1 cellular context compared by ENCODE assay signal in genomic region chr11:117197516-117198456, GRCh38.
TF ChIP-seq lines count a peak whose summit lies in the region.

No MANE protein-coding gene starts in this region.

TF ChIP-seq in H1, 55 proteins besides CTCF, POLR2A, EP300 and RAD21:
- no peak for TF ChIP-seq GABPA (IDR thresholded peaks at IDR 0.05; ENCODE audit: borderline replicate concordance, insufficient read depth, low read length)
- TF ChIP-seq NANOG (IDR thresholded peaks at IDR 0.05; ENCODE audit: insufficient read depth, low read depth, low read length, poor library complexity, severe bottlenecking), result no peak
- no peak for TF ChIP-seq BRCA1 (IDR thresholded peaks at IDR 0.05; ENCODE audit: low read depth, low read length)
- TF ChIP-seq TEAD4 (IDR thresholded peaks at IDR 0.05; ENCODE audit: low read depth, low read length), result no peak
- no peak for TF ChIP-seq JUND (IDR thresholded peaks at IDR 0.05; ENCODE audit: low read length)
- peak; percentile 51; the same call in 1 of the 2 replicates for TF ChIP-seq EGR1 (IDR thresholded peaks at IDR 0.05; ENCODE audit: borderline replicate concordance, low read depth, low read length)
- TF ChIP-seq ATF2 (IDR thresholded peaks at IDR 0.05; ENCODE audit: low read length), result 0 out of 2 replicates have a peak, but pooled peaks have one; percentile 60
- 0 out of 2 replicates have a peak, but pooled peaks have one; percentile 50 for TF ChIP-seq TBP (IDR thresholded peaks at IDR 0.05; ENCODE audit: low read depth, low read length)
- TF ChIP-seq POLR2AphosphoS5 (IDR thresholded peaks at IDR 0.05; ENCODE audit: low read depth, low read length), result peak; percentile 30
- no peak for TF ChIP-seq SP1 (IDR thresholded peaks at IDR 0.05; ENCODE audit: low read depth, low read length)
- no peak for TF ChIP-seq USF2 (IDR thresholded peaks at IDR 0.05; ENCODE audit: low read length)
- no peak for TF ChIP-seq SUZ12 (IDR thresholded peaks at IDR 0.05; ENCODE audit: low read length)
- TF ChIP-seq SIRT6 (IDR thresholded peaks at IDR 0.05; ENCODE audit: low read length), result no peak
- TF ChIP-seq RBBP5 (IDR thresholded peaks at IDR 0.05; ENCODE audit: borderline replicate concordance, low read depth, low read length), result no peak
- no peak for TF ChIP-seq CREB1 (IDR thresholded peaks at IDR 0.05)
- no peak for TF ChIP-seq CTBP2 (IDR thresholded peaks at IDR 0.05; ENCODE audit: borderline replicate concordance, insufficient read depth, insufficient read length, low read length)
- peak; percentile 8; the same call in 1 of the 2 replicates for TF ChIP-seq NRF1 (IDR thresholded peaks at IDR 0.05; ENCODE audit: low read depth, low read length)
- TF ChIP-seq SP4 (IDR thresholded peaks at IDR 0.05; ENCODE audit: low read length), result no peak
- TF ChIP-seq CHD7 (IDR thresholded peaks at IDR 0.05; ENCODE audit: insufficient replicate concordance, low read length), result no peak
- 0 out of 2 replicates have a peak, but pooled peaks have one; percentile 16 for TF ChIP-seq BACH1 (IDR thresholded peaks at IDR 0.05; ENCODE audit: low read length)
- no peak for TF ChIP-seq ZNF274 (IDR thresholded peaks at IDR 0.05; ENCODE audit: borderline replicate concordance, extremely low read depth, low read length)
- 0 out of 4 replicates have a peak, but pooled peaks of 1 of the 2 experiments have one; percentile 42 for TF ChIP-seq SIN3A (conservative IDR thresholded peaks at IDR 0.05 in 1 of 2, IDR thresholded peaks at IDR 0.05 in 1 of 2; ENCODE audit: low read depth in 1 of 2, low read length in 2 of 2)
